Comparison of ENCODE assay signal across 36 cellular contexts in the genomic region with DNA sequence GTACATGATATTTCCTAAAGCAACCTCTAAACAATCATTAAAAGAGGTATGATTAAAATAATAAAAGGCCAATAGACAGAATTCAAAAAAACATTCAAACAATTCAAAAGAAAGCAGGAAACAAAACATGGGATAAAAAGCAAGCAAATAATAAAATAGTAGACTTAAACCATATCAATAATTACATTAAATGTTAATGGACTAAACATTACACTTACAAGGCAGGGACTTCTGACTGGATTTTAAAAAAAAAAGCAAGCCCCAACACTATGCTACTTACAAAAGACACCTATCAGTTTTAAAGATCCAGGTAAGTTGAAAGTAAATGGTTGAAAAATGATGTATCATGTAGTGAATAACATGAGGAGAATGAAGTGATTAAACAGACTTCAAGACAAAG.
"Had no signal": no experiment of that assay in that cellular context is flagged by ENCODE, and none has a peak within 500 bp of the region (broad histone marks: within the 10 kb centered on the region; RNA-seq: fewer than 3 reads in every experiment).

No MANE protein-coding gene starts in this region.

- FAIRE-seq: astrocyte, TTC549 had no signal

- H3K4me1 ChIP-seq: adrenal gland, body of pancreas, breast epithelium had no signal

- H3K4me3 Mint-ChIP-seq: activated B cell treated with CpG ODN at 0.5 μM for 24 hours; activated CD4-positive, alpha-beta memory T cell treated with anti-CD3 and anti-CD28 coated beads for 36 hours; activated CD4-positive, alpha-beta T cell treated with anti-CD3 and anti-CD28 coated beads, Interleukin-2, amount 10 ng/mL, durations not matched to agents 24 days and 14 days; activated CD8-positive, alpha-beta T cell treated with anti-CD3 and anti-CD28 coated beads for 36 hours; activated naive CD4-positive, alpha-beta T cell treated with anti-CD3 and anti-CD28 coated beads for 36 hours; activated naive CD8-positive, alpha-beta T cell treated with anti-CD3 and anti-CD28 coated beads for 36 hours; activated T-cell treated with anti-CD3 and anti-CD28 coated beads, Interleukin-2, amount 50 U/mL, for 4 hours; activated T-cell treated with anti-CD3 and anti-CD28 coated beads, Interleukin-2, amount 50 U/mL, for 72 hours; activated T-helper 1 cell treated with anti-CD3 and anti-CD28 coated beads, Interleukin-12 subunit alpha, Interleukin-12 subunit beta, Interleukin-2, Interleukin-4 antibody, amounts not matched to agents 30 ng/mL and 10 ng/mL and 1 ng/mL, durations not matched to agents 14 hours and 24 hours and 36 hours; activated T-helper 17 cell treated with anti-CD3 and anti-CD28 coated beads, Interleukin-2, amount 50 U/mL, for 72 hours; T-helper 1 cell treated with Interleukin-12 subunit alpha and Interleukin-12 subunit beta and Interleukin-4 antibody, amounts not matched to agents 30 μg/mL and 1 μg/mL, for 36 hours; T-helper 2 cell treated with Interferon-gamma antibody and Interleukin-4, amounts not matched to agents 5 μg/mL and 100 μg/mL, for 36 hours had no signal

- H3K9me3 Mint-ChIP-seq: activated T-helper 17 cell treated with anti-CD3 and anti-CD28 coated beads, Interleukin-2, amount 50 U/mL, for 72 hours had no signal

- H3K9me3 ChIP-seq: body of pancreas, breast epithelium had no signal

- DNase-seq: activated B cell treated with CpG ODN at 0.5 μM for 24 hours; activated CD4-positive, alpha-beta memory T cell treated with anti-CD3 and anti-CD28 coated beads for 36 hours; activated CD4-positive, alpha-beta T cell treated with anti-CD3 and anti-CD28 coated beads for 4 hours; activated CD4-positive, alpha-beta T cell treated with anti-CD3 and anti-CD28 coated beads, Interleukin-2, amount 10 ng/mL, durations not matched to agents 24 days and 14 days; activated CD4-positive, alpha-beta T cell treated with anti-CD3 and anti-CD28 coated beads, Interleukin-2, amount 50 U/mL, for 1 hour; activated CD4-positive, alpha-beta T cell treated with anti-CD3 and anti-CD28 coated beads, Interleukin-2, amount 50 U/mL, for 4 hours; activated CD4-positive, CD25-positive, alpha-beta regulatory T cell treated with anti-CD3 and anti-CD28 coated beads, Interleukin-2, amount 50 U/mL, for 72 hours; activated CD8-positive, alpha-beta memory T cell treated with anti-CD3 and anti-CD28 coated beads, Interleukin-2, amount 50 U/mL, for 4 hours; activated CD8-positive, alpha-beta T cell treated with anti-CD3 and anti-CD28 coated beads for 36 hours; activated effector memory CD4-positive, alpha-beta T cell treated with anti-CD3 and anti-CD28 coated beads, Interleukin-2, amount 50 U/mL, for 16 hours; activated gamma-delta T cell treated with Interleukin-2 at 50 U/mL for 16 hours; activated naive CD4-positive, alpha-beta T cell; activated naive CD4-positive, alpha-beta T cell treated with anti-CD3 and anti-CD28 coated beads for 36 hours; activated naive CD4-positive, alpha-beta T cell treated with anti-CD3 and anti-CD28 coated beads, Interleukin-2, amount 50 U/mL, for 16 hours; activated naive CD8-positive, alpha-beta T cell treated with anti-CD3 and anti-CD28 coated beads for 36 hours; activated T-cell treated with anti-CD3 and anti-CD28 coated beads for 4 hours; activated T-cell treated with anti-CD3 and anti-CD28 coated beads, Interleukin-2, amount 50 U/mL, for 1 hour; activated T-cell treated with anti-CD3 and anti-CD28 coated beads, Interleukin-2, amount 50 U/mL, for 4 hours; activated T-cell treated with anti-CD3 and anti-CD28 coated beads, Interleukin-2, amount 50 U/mL, for 72 hours; adrenal gland; amniotic stem cell; aorta; body of pancreas; brain microvascular endothelial cell; central memory CD4-positive, alpha-beta T cell; T-helper 2 cell; T-helper 9 cell had no signal

- H3K27ac ChIP-seq: adrenal gland, body of pancreas, brain microvascular endothelial cell, breast epithelium, VCaP had no signal

- H3K36me3 ChIP-seq: breast epithelium had no signal

- ATAC-seq: activated CD8-positive, alpha-beta T cell treated with anti-CD3 and anti-CD28 coated beads for 36 hours; activated naive CD4-positive, alpha-beta T cell treated with anti-CD3 and anti-CD28 coated beads, Interleukin-2, amount 50 U/mL, for 72 hours; activated T-cell treated with anti-CD3 and anti-CD28 coated beads, Interleukin-2, amount 50 U/mL, for 4 hours; activated T-cell treated with anti-CD3 and anti-CD28 coated beads, Interleukin-2, amount 50 U/mL, for 72 hours; activated T-helper 17 cell treated with anti-CD3 and anti-CD28 coated beads, Interleukin-2, amount 50 U/mL, for 72 hours; body of pancreas had no signal

- H3K27me3 Mint-ChIP-seq: activated B cell treated with CpG ODN at 0.5 μM for 24 hours; activated CD4-positive, alpha-beta memory T cell treated with anti-CD3 and anti-CD28 coated beads for 36 hours; activated CD4-positive, alpha-beta T cell treated with anti-CD3 and anti-CD28 coated beads, Interleukin-2, amount 10 ng/mL, durations not matched to agents 24 days and 14 days; activated CD8-positive, alpha-beta T cell treated with anti-CD3 and anti-CD28 coated beads for 36 hours; activated naive CD8-positive, alpha-beta T cell treated with anti-CD3 and anti-CD28 coated beads for 36 hours; activated T-helper 17 cell treated with anti-CD3 and anti-CD28 coated beads, Interleukin-2, amount 50 U/mL, for 72 hours had no signal

- H3K27ac Mint-ChIP-seq: activated B cell treated with CpG ODN at 0.5 μM for 24 hours; activated CD4-positive, alpha-beta memory T cell treated with anti-CD3 and anti-CD28 coated beads for 36 hours; activated CD4-positive, alpha-beta T cell treated with anti-CD3 and anti-CD28 coated beads, Interleukin-2, amount 10 ng/mL, durations not matched to agents 24 days and 14 days; activated CD8-positive, alpha-beta T cell treated with anti-CD3 and anti-CD28 coated beads for 36 hours; activated naive CD4-positive, alpha-beta T cell treated with anti-CD3 and anti-CD28 coated beads for 36 hours; activated naive CD4-positive, alpha-beta T cell treated with anti-CD3 and anti-CD28 coated beads, Interleukin-2, amount 50 U/mL, for 72 hours; activated naive CD8-positive, alpha-beta T cell treated with anti-CD3 and anti-CD28 coated beads for 36 hours; activated T-cell treated with anti-CD3 and anti-CD28 coated beads, Interleukin-2, amount 50 U/mL, for 72 hours; activated T-helper 1 cell treated with anti-CD3 and anti-CD28 coated beads, Interleukin-12 subunit alpha, Interleukin-12 subunit beta, Interleukin-2, Interleukin-4 antibody, amounts not matched to agents 30 ng/mL and 10 ng/mL and 1 ng/mL, durations not matched to agents 14 hours and 24 hours and 36 hours; activated T-helper 17 cell treated with anti-CD3 and anti-CD28 coated beads, Interleukin-2, amount 50 U/mL, for 72 hours; T-helper 1 cell treated with Interleukin-12 subunit alpha and Interleukin-12 subunit beta and Interleukin-4 antibody, amounts not matched to agents 30 μg/mL and 1 μg/mL, for 36 hours; T-helper 2 cell treated with Interferon-gamma antibody and Interleukin-4, amounts not matched to agents 5 μg/mL and 100 μg/mL, for 36 hours had no signal

- H3K4me3 ChIP-seq: adrenal gland, body of pancreas, breast epithelium had no signal

- H3K27me3 ChIP-seq: adrenal gland, body of pancreas, brain microvascular endothelial cell, breast epithelium had no signal
